ENCODE assay signal across 8 cellular contexts in the genomic region with DNA sequence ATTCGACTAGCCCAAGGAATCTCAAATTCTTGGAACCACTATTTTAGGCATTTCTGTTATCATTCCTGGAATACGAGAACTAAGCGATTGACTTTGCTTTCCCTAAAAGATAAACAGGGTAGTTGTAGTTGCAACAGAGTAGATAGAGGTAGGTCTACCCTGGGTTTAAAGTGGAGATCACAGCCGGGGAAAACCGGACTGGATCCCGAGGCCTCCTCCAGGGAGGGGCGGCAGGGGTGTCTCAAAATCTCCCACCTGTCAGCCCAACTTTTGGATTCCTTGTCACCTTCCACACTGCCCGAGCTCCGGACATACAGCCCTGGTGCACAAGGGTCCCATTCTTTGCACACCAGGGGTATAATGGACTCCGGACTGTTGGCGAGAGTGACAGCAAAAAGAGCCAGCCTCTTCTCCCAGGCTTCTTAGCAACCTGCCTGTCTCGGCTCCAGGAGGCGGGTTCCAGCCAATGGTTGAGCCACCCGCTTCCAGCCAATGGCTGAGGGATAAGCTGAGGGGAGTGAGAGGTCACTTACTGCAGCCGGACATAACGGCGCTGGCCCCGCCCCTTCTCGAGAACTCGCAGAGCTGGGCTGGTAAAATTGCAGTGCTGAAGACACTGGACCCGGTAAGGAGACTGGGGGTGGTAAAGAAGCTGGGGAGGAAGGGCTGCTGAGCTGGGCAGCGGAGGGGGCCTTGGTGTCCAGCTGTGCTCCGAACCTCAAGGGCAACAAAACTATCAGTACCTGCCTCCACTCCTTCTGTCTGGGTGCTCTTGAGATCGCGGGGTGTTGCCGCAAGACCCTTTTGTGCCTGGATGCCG. TPM values are rescaled to one million over a fixed set of nuclear protein-coding genes. Genes with fewer than 3 reads are reported as not detected.
DNase-seq lines count a peak whose midpoint lies in the region; ATAC-seq, FAIRE-seq and TF ChIP-seq lines count a peak whose summit lies in the region.

Gene SUOX (plus strand): TSS at position 562 of the 820 bp plus-strand sequence. CDS start 4,946 bp downstream, outside the sequence.

- H3K4me2 ChIP-seq in IMR-90 (ENCODE audit: low read depth, low read length) (peak within 1 kb of the TSS; percentile 92), K562 (ENCODE audit: insufficient read depth, low read length) (peak within 1 kb of the TSS; percentile 100), hepatocyte (peak within 1 kb of the TSS; percentile 76)

- TF ChIP-seq RAD21 in IMR-90 (IDR thresholded peaks at IDR 0.05; ENCODE audit: low read length) (no peak; the same call in 1 of the 2 replicates), K562 (CRISPR knock-in tag; conservative IDR thresholded peaks at IDR 0.05 in 1 of 2, IDR thresholded peaks at IDR 0.05 in 1 of 2) (no peak)

- in situ Hi-C loops in IMR-90 (cut with MboI; ENCODE audit: low sequenced_read_pairs): loop anchor here (5.0 kb wide), 1 partner anchor 40 kb away; no protein-coding TSS in a partner anchor
- in situ Hi-C loops in K562 (cut with MboI): loop anchor here (5.0 kb wide), 1 partner anchor 35 kb away; no protein-coding TSS in a partner anchor

- H2AK9ac ChIP-seq in IMR-90 (replicated peaks; ENCODE audit: low read depth, low read length, poor library complexity): peak within 1 kb of the TSS; percentile 84

- H3K9me3 ChIP-seq in IMR-90 (ENCODE audit: control insufficient read depth, insufficient read depth, low read length) (no peaks in the 10 kb centered on the region), K562 (replicated peaks; ENCODE audit: control insufficient read depth, insufficient read depth, low read depth, low read length) (no peaks in the 10 kb centered on the region), hepatocyte (ENCODE audit: low read depth) (no peaks in the 10 kb centered on the region)

- H3K79me1 ChIP-seq in IMR-90 (ENCODE audit: low read depth in 1 of 2, low read length in 2 of 2): peaks cover 5 to 16% of the 10 kb centered on the region in 2 experiments

- peak within 1 kb of the TSS; percentile 46 for H2AK5ac ChIP-seq in IMR-90 (ENCODE audit: low read depth, low read length)

- BruUV-seq in IMR-90 (replicated peaks; lab: Mats Ljungman, UMichigan) (no TSS peak), K562 (replicated peaks; lab: Mats Ljungman, UMichigan) (TSS peak; percentile 95)

- peak within 1 kb of the TSS; percentile 66 for H3K27ac ChIP-seq in IMR-90 (ENCODE audit: insufficient read depth, low read length)
- peak within 1 kb of the TSS; percentile 77 for H3K27ac ChIP-seq in K562 (ENCODE audit: extremely low read depth, low read depth, low read length)
- peak within 1 kb of the TSS; percentile 67 for H3K27ac ChIP-seq in hepatocyte

- H3K9me1 ChIP-seq in IMR-90 (ENCODE audit: insufficient read depth, low read length) (no peaks in the 10 kb centered on the region), K562 (ENCODE audit: control insufficient read depth, insufficient read depth, low read length) (no peaks in the 10 kb centered on the region)

- DNase-seq in SIG-M5 treated with dmso at 0.1 percent for 504 hours (lab: John Stamatoyannopoulos, UW; ENCODE audit: unreplicated experiment) (peak; percentile 69), SIG-M5 (lab: John Stamatoyannopoulos, UW) (no peak), IMR-90 (peak; percentile 96), OCI-M1 (lab: John Stamatoyannopoulos, UW) (peak; percentile 98), K562 (ENCODE audit: extremely low read depth in 1 of 4, low spot score in 3 of 4) (peak; percentile 98 to 99 (median 99)), hepatocyte (ENCODE audit: low spot score) (peak; percentile 97), posterior vena cava (ENCODE audit: low spot score) (peak; percentile 99)

- peak; percentile 15 for TF ChIP-seq EP300 in K562 (IDR thresholded peaks at IDR 0.05; ENCODE audit: low read length)

- H3K79me2 ChIP-seq in K562 (ENCODE audit: control insufficient read depth, insufficient read depth, low read length): peaks cover 19% of the 10 kb centered on the region
- H3K79me2 ChIP-seq in hepatocyte: peaks cover 17% of the 10 kb centered on the region

- H2BK20ac ChIP-seq in IMR-90 (ENCODE audit: low read depth, low read length): no peak within 1 kb of the TSS

- WGBS in IMR-90 (ENCODE audit: extremely low coverage in 2 of 2, insufficient read length in 1 of 2), 2 experiments: 0% methylated on average over 2 of the region's 27 CpGs; no CpG with 5 or more reads in 1 of the 2 experiments
- WGBS in K562 (ENCODE audit: insufficient coverage, low coverage, missing lambda C conversion rate): 1% methylated on average over 27 of the region's 27 CpGs
- WGBS in hepatocyte (ENCODE audit: low lambda C conversion rate, missing lambda C conversion rate): 4% methylated on average over 27 of the region's 27 CpGs

- H3K4ac ChIP-seq in IMR-90 (ENCODE audit: low read depth, low read length): peak within 1 kb of the TSS; percentile 88

- peak within 1 kb of the TSS; percentile 43 for H3K18ac ChIP-seq in IMR-90 (ENCODE audit: low read depth, low read length)

- H3K4me1 ChIP-seq in IMR-90 (ENCODE audit: control insufficient read depth, insufficient read depth, low read length) (peaks cover 4% of the 10 kb centered on the region), K562 (replicated peaks in 1 of 2; ENCODE audit: control insufficient read depth in 2 of 2, insufficient read depth in 2 of 2, low read length in 2 of 2) (peaks cover 3 to 19% of the 10 kb centered on the region in 2 experiments; a peak in 4 of 5 replicates), hepatocyte (ENCODE audit: insufficient read depth) (peaks cover 12% of the 10 kb centered on the region)

- H2BK120ac ChIP-seq in IMR-90 (ENCODE audit: low read depth, low read length): peak within 1 kb of the TSS; percentile 4; the same call in 1 of the 2 replicates

- intact Hi-C loops in IMR-90 (cut with micrococcal nuclease): loop anchor here (1.0 to 10.0 kb wide), 3 partner anchors 32 to 108 kb away; partner anchors contain the start of genes PA2G4 and RPS26
- intact Hi-C loops in K562 (cut with micrococcal nuclease): loop anchor here (1.0 kb wide), 3 partner anchors 24 to 44 kb away; partner anchors contain the start of genes IKZF4 and RPS26
- intact Hi-C loops in posterior vena cava (cut with DNase I): loop anchor here in 1 of 2 donors (5.0 kb wide), 1 partner anchor 40 kb away; no protein-coding TSS in a partner anchor

- peak within 1 kb of the TSS; percentile 23; the same call in 1 of the 3 replicates for H2BK15ac ChIP-seq in IMR-90 (ENCODE audit: low read depth, low read length)

- dilution Hi-C loops in IMR-90 (cut with HindIII; ENCODE audit: low sequenced_read_pairs, unreplicated experiment): no loop called here

- peak within 1 kb of the TSS; percentile 94 for H3K23ac ChIP-seq in IMR-90 (ENCODE audit: low read depth, low read length)

- ATAC-seq in GM21737 (IDR thresholded peaks at IDR 0.05; ENCODE audit: unreplicated experiment): peak; percentile 99
- ATAC-seq in IMR-90 (ENCODE audit: low read depth): peak; percentile 99
- ATAC-seq in K562: peak; percentile 100

- peaks cover 17% of the 10 kb centered on the region for H3K36me3 ChIP-seq in IMR-90 (ENCODE audit: control insufficient read depth, insufficient read depth, low read length)
- peaks cover 33% of the 10 kb centered on the region; the same call in 2 of the 3 replicates for H3K36me3 ChIP-seq in K562 (ENCODE audit: control insufficient read depth, insufficient read depth, low read length)
- H3K36me3 ChIP-seq in hepatocyte (replicated peaks; ENCODE audit: insufficient read depth, low read depth): no peaks in the 10 kb centered on the region

- CTCF ChIA-PET in IMR-90 (lab: Yijun Ruan, JAX): interaction anchor here (0.6 to 1.8 kb wide), 5 partner anchors 10 to 44 kb away, joined by 3 to 11 read pairs (median 4); no protein-coding TSS in a partner anchor
- CTCF ChIA-PET in K562 (lab: Yijun Ruan, JAX; ENCODE audit: low intra/inter-chr PET ratio): interaction anchor here (1.0 to 3.7 kb wide), 4 partner anchors 32 to 192 kb away, joined by 3 to 35 read pairs (median 12); partner anchors contain the start of genes RPS26 and SMARCC2

- peak within 1 kb of the TSS; percentile 96 for H3K14ac ChIP-seq in IMR-90 (replicated peaks; ENCODE audit: low read depth, low read length)

- no peak; the same call in 1 of the 2 replicates for TF ChIP-seq POLR2A in IMR-90 (IDR thresholded peaks at IDR 0.05; ENCODE audit: low read depth, low read length)
- TF ChIP-seq POLR2A in K562 (conservative IDR thresholded peaks at IDR 0.05): peak; percentile 83

- H3K9me2 ChIP-seq in hepatocyte (replicated peaks; ENCODE audit: insufficient read depth): no peaks in the 10 kb centered on the region

- H3K4me3 ChIP-seq in IMR-90 (ENCODE audit: insufficient read depth, low read depth, low read length) (peak within 1 kb of the TSS; percentile 68), K562 (peak within 1 kb of the TSS; percentile 60), hepatocyte (peak within 1 kb of the TSS; percentile 18)

- no peaks in the 10 kb centered on the region; the same call in 1 of the 2 replicates for H4K20me1 ChIP-seq in IMR-90 (ENCODE audit: insufficient read depth, low read length)
- no peaks in the 10 kb centered on the region for H4K20me1 ChIP-seq in K562 (replicated peaks; ENCODE audit: control insufficient read depth, insufficient read depth, low read length)
- no peaks in the 10 kb centered on the region for H4K20me1 ChIP-seq in hepatocyte (ENCODE audit: insufficient read depth, poor library complexity, severe bottlenecking)

- H4K91ac ChIP-seq in IMR-90 (ENCODE audit: insufficient read depth, low read depth, low read length): peak within 1 kb of the TSS; percentile 76

- no peaks in the 10 kb centered on the region for H3K27me3 ChIP-seq in IMR-90 (ENCODE audit: control insufficient read depth, insufficient read depth, low read length)
- no peaks in the 10 kb centered on the region for H3K27me3 ChIP-seq in K562 (ENCODE audit: control insufficient read depth in 2 of 2, insufficient read depth in 2 of 2, low read length in 2 of 2)
- H3K27me3 ChIP-seq in hepatocyte: no peaks in the 10 kb centered on the region

- H2BK5ac ChIP-seq in IMR-90 (ENCODE audit: low read depth, low read length, poor library complexity, severe bottlenecking): peak within 1 kb of the TSS; percentile 58

- H4K8ac ChIP-seq in IMR-90 (ENCODE audit: low read depth in 2 of 2, low read length in 2 of 2): peak within 1 kb of the TSS; percentile 48 to 95

- TF ChIP-seq CTCF in IMR-90 (conservative IDR thresholded peaks at IDR 0.05; ENCODE audit: low read depth, low read length) (no peak), K562 (IDR thresholded peaks at IDR 0.05 in 2 of 3, conservative IDR thresholded peaks at IDR 0.05 in 1 of 3; ENCODE audit: insufficient read depth in 2 of 3, low read depth in 1 of 3, low read length in 3 of 3) (no peak), hepatocyte (IDR thresholded peaks at IDR 0.05; ENCODE audit: poor library complexity) (no peak)

- H2AFZ ChIP-seq in IMR-90 (replicated peaks; ENCODE audit: low read length, poor library complexity) (peak within 1 kb of the TSS; percentile 97), K562 (ENCODE audit: low read depth, low read length) (peak within 1 kb of the TSS; percentile 84), hepatocyte (no peak within 1 kb of the TSS)

- peak within 1 kb of the TSS; percentile 60 for H3K56ac ChIP-seq in IMR-90 (ENCODE audit: extremely low read depth, insufficient read depth, low read length)

- H4K5ac ChIP-seq in IMR-90 (ENCODE audit: low read depth, low read length): peak within 1 kb of the TSS; percentile 72

- H3K9ac ChIP-seq in IMR-90 (ENCODE audit: low read depth, low read length) (peak within 1 kb of the TSS; percentile 83), K562 (ENCODE audit: insufficient read depth in 1 of 2, low read depth in 2 of 2, low read length in 2 of 2) (peak within 1 kb of the TSS; percentile 83 to 94)

- FAIRE-seq in K562 (lab: Jason Lieb, UNC): peak; percentile 100

- POLR2A ChIA-PET in IMR-90 (lab: Charles Lee; ENCODE audit: unreplicated experiment): interaction anchor here (0.5 kb wide), 2 partner anchors 13 to 81 kb away, joined by 6 to 8 read pairs; no protein-coding TSS in a partner anchor
- POLR2A ChIA-PET in K562 (lab: Yijun Ruan, JAX): interaction anchor here (0.5 to 5.1 kb wide), 18 partner anchors 10 to 281 kb away, joined by 3 to 31 read pairs (median 4); partner anchors contain the start of genes BLOC1S1, IKZF4, MYL6 and ORMDL2

RNA-seq across cellular contexts. Expression of gene SUOX, which starts in this region (rescaled TPM):
- total RNA-seq in IMR-90 (2012; rRNA removed): 13.1 and 19.4 TPM in 2 replicates
- 17.8 and 19.2 TPM in 2 replicates for polyA plus RNA-seq in IMR-90 (2012; rRNA removed)
- 13.5 and 15.2 TPM in 2 replicates for polyA plus RNA-seq in IMR-90 (2012; cell fraction: cytosol; rRNA removed)
- 20.2 and 25.1 TPM in 2 replicates for polyA plus RNA-seq in IMR-90 (2012; cell fraction: nucleus; rRNA removed; ENCODE audit: low replicate concordance)
- total RNA-seq in K562 (2011; cell fraction: chromatin; rRNA removed; ENCODE audit: low replicate concordance): 64.5 and 126 TPM in 2 replicates
- 67.9 and 78.4 TPM in 2 replicates for total RNA-seq in K562 (2011; cell fraction: nucleolus; rRNA removed)
- 78.7 and 91.5 TPM in 2 replicates for total RNA-seq in K562 (2011; cell fraction: nucleoplasm; rRNA removed)
- total RNA-seq in K562 (2014; rRNA removed): 21.3 and 30.1 TPM in 2 replicates
- total RNA-seq in K562 (2014; rRNA removed; fragmentation: Illumina TruSeq; extraction: Trizol): 18.1 and 22.9 TPM in 2 replicates
- total RNA-seq in K562 (2015; rRNA removed; fragmentation: Illumina TruSeq; extraction: Trizol): 29.9 and 30.0 TPM in 2 replicates
- total RNA-seq in K562 (2021): 23.7 and 25.8 TPM in 2 replicates
- polyA plus RNA-seq in K562 (2011; rRNA removed): 31.2 and 31.5 TPM in 2 replicates
- polyA plus RNA-seq in K562 (2011; cell fraction: cytosol; rRNA removed): 33.1 and 43.9 TPM in 2 replicates
- 62.5 and 76.6 TPM in 2 replicates for polyA plus RNA-seq in K562 (2011; cell fraction: nucleus; rRNA removed)
- 26.9 and 29.9 TPM in 2 replicates for polyA plus RNA-seq in K562 (2012)
- 32.2 and 39.7 TPM in 2 replicates for polyA plus RNA-seq in K562 (2014; fragmentation: Illumina TruSeq; extraction: Trizol)
- 10 to 100 TPM in 1 of 2 experiments, 1 to 10 TPM in 1; 9.2 to 21.6 TPM for polyA plus RNA-seq in K562 (2014; fragmentation: Nextera tagmentation; extraction: Ambion mirVana)
- polyA plus RNA-seq in K562 (2014; rRNA removed): 25.4 and 27.9 TPM in 2 replicates
- polyA minus RNA-seq in K562 (2011; rRNA and poly(A)+ RNA removed): 30.3 and 35.2 TPM in 2 replicates
- polyA minus RNA-seq in K562 (2011; cell fraction: cytosol; rRNA and poly(A)+ RNA removed): 16.8 and 19.6 TPM in 2 replicates
- 24.4 and 37.4 TPM in 2 replicates for polyA minus RNA-seq in K562 (2011; cell fraction: nucleus; rRNA and poly(A)+ RNA removed)
- total RNA-seq in hepatocyte: 26.9 and 30.2 TPM in 2 replicates
- polyA plus RNA-seq in hepatocyte: 19.7 and 25.6 TPM in 2 replicates
- 10 to 100 TPM; 15.0 to 15.9 TPM for total RNA-seq in posterior vena cava

Comparison
In these comparisons a context has a peak if more than half of its experiments do, and no peak if none do; other contexts are left out.
1. H3K4me3 ChIP-seq: peak in every context shown above with its lines; median percentile 68 in IMR-90; 60 in K562; 18 in hepatocyte.